Comparison of ENCODE assay signal across 1 cellular context in genomic region chr12:51914034-51914923, GRCh38.
TF ChIP-seq lines count a peak whose summit lies in the region.

No MANE protein-coding gene starts in this region.

TF ChIP-seq in HEK293, 187 proteins besides CTCF, POLR2A, EP300 and RAD21 (continued from another document):
- TF ChIP-seq ZNF148 (tag by site-specific recombination; IDR thresholded peaks at IDR 0.05; ENCODE audit: borderline replicate concordance) (no peak), ZSCAN4 (tag by site-specific recombination; IDR thresholded peaks at IDR 0.05) (no peak), ZNF184 (tag by site-specific recombination; IDR thresholded peaks at IDR 0.05) (no peak), ZNF776 (tag by site-specific recombination; IDR thresholded peaks at IDR 0.05; ENCODE audit: borderline replicate concordance) (no peak), ZNF830 (tag by site-specific recombination; IDR thresholded peaks at IDR 0.05; ENCODE audit: low read depth) (no peak), EGR2 (tag by site-specific recombination; IDR thresholded peaks at IDR 0.05; ENCODE audit: low read depth) (0 out of 2 replicates have a peak, but pooled peaks have one; percentile 21), ZNF626 (tag by site-specific recombination; IDR thresholded peaks at IDR 0.05) (no peak), ZNF175 (tag by site-specific recombination; IDR thresholded peaks at IDR 0.05) (no peak)
